ENCODE assay signal across 1 cellular context in the genomic region with DNA sequence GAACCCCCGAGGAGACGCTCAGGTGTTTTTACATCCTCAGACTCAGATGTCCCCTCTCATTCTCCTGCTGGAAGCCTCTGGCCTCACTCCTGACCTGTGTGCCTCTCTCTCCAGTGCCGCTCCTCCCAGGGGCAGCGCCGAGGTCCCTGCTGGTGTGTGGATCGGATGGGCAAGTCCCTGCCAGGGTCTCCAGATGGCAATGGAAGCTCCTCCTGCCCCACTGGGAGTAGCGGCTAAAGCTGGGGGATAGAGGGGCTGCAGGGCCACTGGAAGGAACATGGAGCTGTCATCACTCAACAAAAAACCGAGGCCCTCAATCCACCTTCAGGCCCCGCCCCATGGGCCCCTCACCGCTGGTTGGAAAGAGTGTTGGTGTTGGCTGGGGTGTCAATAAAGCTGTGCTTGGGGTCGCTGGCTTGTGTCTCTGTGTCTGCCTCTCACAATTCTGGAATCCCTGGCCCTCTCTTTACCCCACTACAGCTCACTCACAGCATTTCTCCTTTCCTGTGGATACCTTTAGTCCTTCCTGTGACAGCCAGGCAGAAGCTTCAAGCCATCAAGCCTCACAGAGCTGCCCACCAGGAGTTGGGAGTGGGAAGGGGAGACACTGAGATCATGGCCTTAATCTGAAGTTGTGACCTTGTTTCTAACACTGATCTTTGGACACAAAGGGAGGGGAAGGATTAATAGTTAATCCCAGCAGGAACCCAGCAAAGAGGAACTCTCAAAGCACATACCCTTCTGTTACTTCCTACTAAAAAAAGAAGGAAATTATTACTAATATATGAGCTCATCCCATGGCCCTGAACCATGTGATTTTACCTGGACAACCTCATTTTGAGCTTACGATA.
TF ChIP-seq lines count a peak whose summit lies in the region.

No MANE protein-coding gene starts in this region.

TF ChIP-seq in GM12878, 131 proteins besides CTCF, POLR2A, EP300 and RAD21:
- TF ChIP-seq SMAD1 (IDR thresholded peaks at IDR 0.05; ENCODE audit: low read depth, partially characterized antibody) (no peak), IKZF1 (conservative IDR thresholded peaks at IDR 0.05) (no peak), SUZ12 (IDR thresholded peaks at IDR 0.05; ENCODE audit: unreplicated experiment) (no peak), YY1 (IDR thresholded peaks at IDR 0.05; ENCODE audit: low read depth, low read length) (no peak), SMAD5 (IDR thresholded peaks at IDR 0.05; ENCODE audit: low read depth) (no peak), ESRRA (IDR thresholded peaks at IDR 0.05; ENCODE audit: low read length) (no peak), KDM1A (IDR thresholded peaks at IDR 0.05; ENCODE audit: borderline replicate concordance) (no peak), ASH2L (IDR thresholded peaks at IDR 0.05; ENCODE audit: borderline replicate concordance, low read depth) (no peak), ZNF207 (IDR thresholded peaks at IDR 0.05; ENCODE audit: borderline replicate concordance) (no peak), POLR2AphosphoS2 (IDR thresholded peaks at IDR 0.05; ENCODE audit: low read depth, low read length) (no peak), MYB (IDR thresholded peaks at IDR 0.05; ENCODE audit: borderline replicate concordance, low read depth, low read length) (no peak), KAT2A (conservative IDR thresholded peaks at IDR 0.05; ENCODE audit: control insufficient read depth, low read depth, low read length) (no peak), EGR1 (IDR thresholded peaks at IDR 0.05; ENCODE audit: borderline replicate concordance in 1 of 2, low read depth in 2 of 2, low read length in 2 of 2) (no peak), HDAC6 (IDR thresholded peaks at IDR 0.05; ENCODE audit: unreplicated experiment) (no peak), MEF2B (IDR thresholded peaks at IDR 0.05; ENCODE audit: partially characterized antibody, poor library complexity, severe bottlenecking) (no peak)
- TF ChIP-seq, protein P1, sequence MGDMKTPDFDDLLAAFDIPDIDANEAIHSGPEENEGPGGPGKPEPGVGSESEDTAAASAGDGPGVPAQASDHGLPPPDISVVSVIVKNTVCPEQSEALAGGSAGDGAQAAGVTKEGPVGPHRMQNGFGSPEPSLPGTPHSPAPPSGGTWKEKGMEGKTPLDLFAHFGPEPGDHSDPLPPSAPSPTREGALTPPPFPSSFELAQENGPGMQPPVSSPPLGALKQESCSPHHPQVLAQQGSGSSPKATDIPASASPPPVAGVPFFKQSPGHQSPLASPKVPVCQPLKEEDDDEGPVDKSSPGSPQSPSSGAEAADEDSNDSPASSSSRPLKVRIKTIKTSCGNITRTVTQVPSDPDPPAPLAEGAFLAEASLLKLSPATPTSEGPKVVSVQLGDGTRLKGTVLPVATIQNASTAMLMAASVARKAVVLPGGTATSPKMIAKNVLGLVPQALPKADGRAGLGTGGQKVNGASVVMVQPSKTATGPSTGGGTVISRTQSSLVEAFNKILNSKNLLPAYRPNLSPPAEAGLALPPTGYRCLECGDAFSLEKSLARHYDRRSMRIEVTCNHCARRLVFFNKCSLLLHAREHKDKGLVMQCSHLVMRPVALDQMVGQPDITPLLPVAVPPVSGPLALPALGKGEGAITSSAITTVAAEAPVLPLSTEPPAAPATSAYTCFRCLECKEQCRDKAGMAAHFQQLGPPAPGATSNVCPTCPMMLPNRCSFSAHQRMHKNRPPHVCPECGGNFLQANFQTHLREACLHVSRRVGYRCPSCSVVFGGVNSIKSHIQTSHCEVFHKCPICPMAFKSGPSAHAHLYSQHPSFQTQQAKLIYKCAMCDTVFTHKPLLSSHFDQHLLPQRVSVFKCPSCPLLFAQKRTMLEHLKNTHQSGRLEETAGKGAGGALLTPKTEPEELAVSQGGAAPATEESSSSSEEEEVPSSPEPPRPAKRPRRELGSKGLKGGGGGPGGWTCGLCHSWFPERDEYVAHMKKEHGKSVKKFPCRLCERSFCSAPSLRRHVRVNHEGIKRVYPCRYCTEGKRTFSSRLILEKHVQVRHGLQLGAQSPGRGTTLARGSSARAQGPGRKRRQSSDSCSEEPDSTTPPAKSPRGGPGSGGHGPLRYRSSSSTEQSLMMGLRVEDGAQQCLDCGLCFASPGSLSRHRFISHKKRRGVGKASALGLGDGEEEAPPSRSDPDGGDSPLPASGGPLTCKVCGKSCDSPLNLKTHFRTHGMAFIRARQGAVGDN (IDR thresholded peaks at IDR 0.05), result no peak
